ENCODE assay signal across 19 cellular contexts in the genomic region with DNA sequence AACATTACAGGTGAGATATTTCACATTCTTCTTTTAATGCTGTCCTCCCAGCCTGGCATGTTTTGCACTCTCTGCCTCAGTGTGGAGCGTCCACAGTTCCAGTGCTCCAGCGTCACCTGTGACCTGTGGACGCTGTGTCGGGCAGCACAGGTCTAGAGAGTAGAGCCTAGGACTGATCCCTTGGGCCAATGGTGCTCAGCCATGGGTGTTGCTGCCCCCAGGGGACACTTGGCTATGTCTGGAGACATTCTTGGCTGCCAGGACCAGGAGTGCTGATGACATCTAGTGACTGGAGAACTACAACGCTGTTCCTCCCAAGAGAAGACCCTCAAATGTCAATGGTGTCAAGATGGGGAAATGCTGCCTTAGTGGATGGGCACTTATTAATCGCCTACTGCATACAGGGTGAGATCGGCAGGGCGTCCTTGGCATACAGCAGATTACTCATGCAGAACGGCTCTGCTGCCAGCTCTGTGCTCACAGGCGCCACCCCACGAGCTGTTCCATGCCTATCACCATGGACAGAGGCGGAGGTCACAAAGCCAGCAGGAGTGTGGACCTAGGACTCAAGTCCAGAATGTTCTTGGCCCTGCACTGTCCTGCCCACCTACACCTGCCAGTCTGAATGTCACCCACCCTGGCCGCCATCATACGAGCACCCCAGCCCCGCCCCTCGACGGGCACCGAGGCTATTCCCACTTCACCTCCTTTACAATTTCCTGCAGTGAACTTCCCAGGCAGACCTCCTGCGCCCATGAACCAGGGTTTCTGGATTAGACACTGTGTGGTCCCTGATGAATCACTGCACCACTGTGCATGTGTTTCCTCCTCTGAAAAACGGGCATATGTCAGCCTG. TPM values are rescaled to one million over a fixed set of nuclear protein-coding genes. Genes with fewer than 3 reads are reported as not detected.
DNase-seq lines count a peak whose midpoint lies in the region; ATAC-seq, FAIRE-seq and TF ChIP-seq lines count a peak whose summit lies in the region.
"Had no signal": no experiment of that assay in that cellular context is flagged by ENCODE, and none has a peak within 500 bp of the region (broad histone marks: within the 10 kb centered on the region; RNA-seq: fewer than 3 reads in every experiment).

No MANE protein-coding gene starts in this region.

- no peak for TF ChIP-seq POLR2A in endothelial cell of umbilical vein (IDR thresholded peaks at IDR 0.05; ENCODE audit: low read depth, low read length)

- TF ChIP-seq CTCF in endothelial cell of umbilical vein (IDR thresholded peaks at IDR 0.05; ENCODE audit: extremely low read depth in 1 of 2, insufficient read depth in 1 of 2, low read depth in 1 of 2, low read length in 2 of 2): no peak
- no peak for TF ChIP-seq CTCF in osteoblast (IDR thresholded peaks at IDR 0.05; ENCODE audit: extremely low read depth, low read depth, low read length)

- BruUV-seq in endothelial cell of umbilical vein (replicated peaks; lab: Mats Ljungman, UMichigan): no TSS peak

- CTCF ChIA-PET in endothelial cell of umbilical vein (lab: Charles Lee): interaction anchor here (1.5 to 2.0 kb wide), 2 partner anchors 13 to 24 kb away, joined by 7 read pairs; a partner anchor contains a TSS
- CTCF ChIA-PET in activated naive CD4-positive, alpha-beta T cell treated with anti-CD3 and anti-CD28 coated beads, Interleukin-2, amount 10 ng/mL, durations not matched to agents 7 days and 5 days (lab: Charles Lee): no interaction called here

- no peaks in the 10 kb centered on the region for H4K20me1 ChIP-seq in endothelial cell of umbilical vein (replicated peaks; ENCODE audit: control insufficient read depth, extremely low read depth, insufficient read depth, low read length)
- no peaks in the 10 kb centered on the region for H4K20me1 ChIP-seq in osteoblast (ENCODE audit: insufficient read depth, low read length)
- H4K20me1 ChIP-seq: BLaER1 treated with 17β-estradiol and CSF1 and Interleukin-3, amounts not matched to agents 10 nM and 100 nM had no signal

- H3K27me3 ChIP-seq in endothelial cell of umbilical vein (ENCODE audit: control insufficient read depth in 2 of 2, insufficient read depth in 2 of 2, low read length in 2 of 2) (no peaks in the 10 kb centered on the region), osteoblast (ENCODE audit: insufficient read depth, low read length) (peaks cover 2% of the 10 kb centered on the region)
- H3K27me3 ChIP-seq: BLaER1 treated with 17β-estradiol and CSF1 and Interleukin-3, amounts not matched to agents 10 nM and 100 nM had no signal

- H3K4me3 Mint-ChIP-seq in activated naive CD4-positive, alpha-beta T cell treated with anti-CD3 and anti-CD28 coated beads, Interleukin-2, amount 10 ng/mL, durations not matched to agents 7 days and 5 days: no peak overlapping the region

- H3K4me1 Mint-ChIP-seq in activated naive CD4-positive, alpha-beta T cell treated with anti-CD3 and anti-CD28 coated beads, Interleukin-2, amount 10 ng/mL, durations not matched to agents 7 days and 5 days: peaks cover 2% of the 10 kb centered on the region

- no peak overlapping the region for H3K9ac ChIP-seq in endothelial cell of umbilical vein (replicated peaks; ENCODE audit: extremely low read depth, insufficient read depth, low read length)
- H3K9ac ChIP-seq: BLaER1 treated with 17β-estradiol and CSF1 and Interleukin-3, amounts not matched to agents 10 nM and 100 nM; parathyroid adenoma had no signal

- H3K79me2 ChIP-seq in endothelial cell of umbilical vein (ENCODE audit: control insufficient read depth, insufficient read depth, low read length) (no peaks in the 10 kb centered on the region), osteoblast (ENCODE audit: insufficient read depth, low read length) (no peaks in the 10 kb centered on the region)
- H3K79me2 ChIP-seq: parathyroid adenoma had no signal

- intact Hi-C loops in endothelial cell of umbilical vein (cut with micrococcal nuclease): loop anchor here (10.0 kb wide), 1 partner anchor 98 kb away; no protein-coding TSS in a partner anchor

- peaks cover 50% of the 10 kb centered on the region for H3K27me3 Mint-ChIP-seq in activated naive CD4-positive, alpha-beta T cell treated with anti-CD3 and anti-CD28 coated beads, Interleukin-2, amount 10 ng/mL, durations not matched to agents 7 days and 5 days

- no peak overlapping the region for H3K27ac Mint-ChIP-seq in activated naive CD4-positive, alpha-beta T cell treated with anti-CD3 and anti-CD28 coated beads, Interleukin-2, amount 10 ng/mL, durations not matched to agents 7 days and 5 days

- H3K4me2 ChIP-seq in endothelial cell of umbilical vein (ENCODE audit: insufficient read depth, low read length): no peak overlapping the region
- no peak overlapping the region for H3K4me2 ChIP-seq in osteoblast (ENCODE audit: insufficient read depth, low read length)
- H3K4me2 ChIP-seq: BLaER1 treated with 17β-estradiol and CSF1 and Interleukin-3, amounts not matched to agents 10 nM and 100 nM had no signal

- dilution Hi-C loops in endothelial cell of umbilical vein (cut with MboI; ENCODE audit: extremely low pct_ligation_motif_present, low sequenced_read_pairs): no loop called here

- H3K27ac ChIP-seq in endothelial cell of umbilical vein (ENCODE audit: insufficient read depth, low read depth, low read length): no peak overlapping the region
- H3K27ac ChIP-seq in osteoblast (ENCODE audit: low read depth, low read length): no peak overlapping the region
- H3K27ac ChIP-seq: BLaER1 treated with 17β-estradiol and CSF1 and Interleukin-3, amounts not matched to agents 10 nM and 100 nM; parathyroid adenoma had no signal

- POLR2A ChIA-PET in endothelial cell of umbilical vein (lab: Charles Lee): no interaction called here

- peaks cover 18% of the 10 kb centered on the region for H3K36me3 Mint-ChIP-seq in activated naive CD4-positive, alpha-beta T cell treated with anti-CD3 and anti-CD28 coated beads, Interleukin-2, amount 10 ng/mL, durations not matched to agents 7 days and 5 days

- H3K36me3 ChIP-seq in endothelial cell of umbilical vein (ENCODE audit: control insufficient read depth in 2 of 2, extremely low read depth in 1 of 2, insufficient read depth in 2 of 2, low read length in 2 of 2) (no peaks in the 10 kb centered on the region), osteoblast (ENCODE audit: insufficient read depth, low read length) (no peaks in the 10 kb centered on the region)
- H3K36me3 ChIP-seq: BLaER1 treated with 17β-estradiol and CSF1 and Interleukin-3, amounts not matched to agents 10 nM and 100 nM had no signal

- H2AFZ ChIP-seq in endothelial cell of umbilical vein (ENCODE audit: low read depth, low read length) (no peak overlapping the region), osteoblast (ENCODE audit: low read length) (no peak overlapping the region)
- H2AFZ ChIP-seq: parathyroid adenoma had no signal

- H3K9me3 Mint-ChIP-seq in activated naive CD4-positive, alpha-beta T cell treated with anti-CD3 and anti-CD28 coated beads, Interleukin-2, amount 10 ng/mL, durations not matched to agents 7 days and 5 days: peaks cover 21% of the 10 kb centered on the region

- peak; percentile 40 for DNase-seq in EL
- peak; percentile 1 for DNase-seq in OCI-M1 (lab: John Stamatoyannopoulos, UW)
- DNase-seq in endothelial cell of umbilical vein (ENCODE audit: low read depth, low spot score): no peak
- DNase-seq in osteoblast (ENCODE audit: insufficient read length, low spot score, missing footprints): peak; percentile 74
- no peak for DNase-seq in GM03348 (ENCODE audit: low spot score)
- DNase-seq in stimulated activated naive CD4-positive, alpha-beta T cell (lab: John Stamatoyannopoulos, UW): no peak
- no peak for DNase-seq in activated naive CD4-positive, alpha-beta T cell treated with anti-CD3 and anti-CD28 coated beads, Interleukin-2, amount 10 ng/mL, durations not matched to agents 7 days and 5 days
- DNase-seq: activated CD8-positive, alpha-beta memory T cell treated with anti-CD3 and anti-CD28 coated beads, Interleukin-2, amount 50 U/mL, for 4 hours; activated naive CD4-positive, alpha-beta T cell treated with Interleukin-2 at 50 U/mL for 16 hours; DND-41; kidney; NCI-H1105; NCI-H226; stimulated activated CD4-positive, alpha-beta T cell treated with anti-CD3 and anti-CD28 coated beads, Interleukin-12 subunit alpha, Interleukin-12 subunit beta, amount 100 ng/mL, for 4 hours had no signal

- FAIRE-seq in endothelial cell of umbilical vein (lab: Jason Lieb, UNC): peak; percentile 76
- FAIRE-seq: bronchial epithelial cell, kidney had no signal

- H3K9me3 ChIP-seq in endothelial cell of umbilical vein (replicated peaks; ENCODE audit: control insufficient read depth, insufficient read depth, low read length) (peaks cover 6% of the 10 kb centered on the region), osteoblast (ENCODE audit: low read depth, low read length) (no peaks in the 10 kb centered on the region)

- H3K9me1 ChIP-seq in endothelial cell of umbilical vein (replicated peaks; ENCODE audit: control insufficient read depth, extremely low read depth, insufficient read depth, low read length): no peaks in the 10 kb centered on the region

- ATAC-seq in HG03159 (IDR thresholded peaks at IDR 0.05; ENCODE audit: unreplicated experiment): no peak
- ATAC-seq: activated CD4-positive, CD25-positive, alpha-beta regulatory T cell treated with anti-CD3 and anti-CD28 coated beads, Interleukin-2, amount 50 U/mL, for 24 hours had no signal

- no peaks in the 10 kb centered on the region for H3K4me1 ChIP-seq in endothelial cell of umbilical vein (ENCODE audit: control insufficient read depth, extremely low read depth, insufficient read depth, low read length)
- H3K4me1 ChIP-seq in osteoblast (ENCODE audit: insufficient read depth, low read length): peaks cover 8% of the 10 kb centered on the region
- H3K4me1 ChIP-seq: parathyroid adenoma had no signal

- H3K4me3 ChIP-seq in endothelial cell of umbilical vein (replicated peaks in 1 of 3; ENCODE audit: insufficient read depth in 1 of 3, low read depth in 1 of 3, low read length in 3 of 3) (no peak overlapping the region), osteoblast (ENCODE audit: insufficient read depth, low read length) (no peak overlapping the region)
- H3K4me3 ChIP-seq: BLaER1 treated with 17β-estradiol and CSF1 and Interleukin-3, amounts not matched to agents 10 nM and 100 nM had no signal

RNA-seq across cellular contexts. Expression of a gene that starts 13.9 kb away (rescaled TPM):
- total RNA-seq in endothelial cell of umbilical vein: 0.31 and 0.44 TPM in 2 replicates
- polyA plus RNA-seq in endothelial cell of umbilical vein: 0.06 and 0.07 TPM in 2 replicates
- polyA plus RNA-seq in endothelial cell of umbilical vein (2011; cell fraction: cytosol; rRNA removed): 0.03 and 0.04 TPM in 2 replicates
- polyA plus RNA-seq in endothelial cell of umbilical vein (2011; cell fraction: nucleus; rRNA removed): 0.13 and 0.15 TPM in 2 replicates
- 0.11 TPM in 1 of 2 replicates, not detected in the other for polyA plus RNA-seq in endothelial cell of umbilical vein (2012)
- not detected in 2 replicates for polyA minus RNA-seq in endothelial cell of umbilical vein
- not detected for polyA minus RNA-seq in endothelial cell of umbilical vein (2011; cell fraction: cytosol; rRNA and poly(A)+ RNA removed)
- not detected in 2 replicates for polyA minus RNA-seq in endothelial cell of umbilical vein (2011; cell fraction: nucleus; rRNA and poly(A)+ RNA removed)
- total RNA-seq in osteoblast: 0.59 and 0.72 TPM in 2 replicates
- total RNA-seq: bronchial epithelial cell had no signal

RNA-seq across cellular contexts. Expression of a gene that starts 21.6 kb away (rescaled TPM):
- 4.2 and 7.5 TPM in 2 replicates for total RNA-seq in endothelial cell of umbilical vein
- polyA plus RNA-seq in endothelial cell of umbilical vein: 11.8 and 16.8 TPM in 2 replicates
- 2.1 and 5.3 TPM in 2 replicates for polyA plus RNA-seq in endothelial cell of umbilical vein (2011; cell fraction: cytosol; rRNA removed)
- 28.4 and 54.0 TPM in 2 replicates for polyA plus RNA-seq in endothelial cell of umbilical vein (2011; cell fraction: nucleus; rRNA removed)
- 10.5 and 26.0 TPM in 2 replicates for polyA plus RNA-seq in endothelial cell of umbilical vein (2012)
- 8.2 and 9.6 TPM in 2 replicates for polyA minus RNA-seq in endothelial cell of umbilical vein
- not detected for polyA minus RNA-seq in endothelial cell of umbilical vein (2011; cell fraction: cytosol; rRNA and poly(A)+ RNA removed)
- 3.1 and 6.7 TPM in 2 replicates for polyA minus RNA-seq in endothelial cell of umbilical vein (2011; cell fraction: nucleus; rRNA and poly(A)+ RNA removed)
- total RNA-seq in osteoblast: 0.36 and 1.5 TPM in 2 replicates

RNA-seq across cellular contexts. Expression of a gene that starts 24.9 kb away (rescaled TPM):
- 24.0 and 24.7 TPM in 2 replicates for total RNA-seq in endothelial cell of umbilical vein
- 20.9 and 24.2 TPM in 2 replicates for polyA plus RNA-seq in endothelial cell of umbilical vein
- polyA plus RNA-seq in endothelial cell of umbilical vein (2011; cell fraction: cytosol; rRNA removed): 2.5 and 8.3 TPM in 2 replicates
- polyA plus RNA-seq in endothelial cell of umbilical vein (2011; cell fraction: nucleus; rRNA removed): 3.7 and 4.1 TPM in 2 replicates
- polyA plus RNA-seq in endothelial cell of umbilical vein (2012): 3.2 and 7.4 TPM in 2 replicates
- 2.7 and 3.2 TPM in 2 replicates for polyA minus RNA-seq in endothelial cell of umbilical vein
- polyA minus RNA-seq in endothelial cell of umbilical vein (2011; cell fraction: cytosol; rRNA and poly(A)+ RNA removed): 10.3 TPM
- 2.0 and 4.9 TPM in 2 replicates for polyA minus RNA-seq in endothelial cell of umbilical vein (2011; cell fraction: nucleus; rRNA and poly(A)+ RNA removed)
- total RNA-seq in osteoblast: 38.3 and 47.8 TPM in 2 replicates

RNA-seq across cellular contexts. Expression of a gene that starts 49.1 kb away (rescaled TPM):
- 92.9 and 93.2 TPM in 2 replicates for total RNA-seq in endothelial cell of umbilical vein
- 90.4 and 101 TPM in 2 replicates for polyA plus RNA-seq in endothelial cell of umbilical vein
- polyA plus RNA-seq in endothelial cell of umbilical vein (2011; cell fraction: cytosol; rRNA removed): 56.6 and 83.2 TPM in 2 replicates
- polyA plus RNA-seq in endothelial cell of umbilical vein (2011; cell fraction: nucleus; rRNA removed): 47.0 and 48.3 TPM in 2 replicates
- 52.7 and 77.2 TPM in 2 replicates for polyA plus RNA-seq in endothelial cell of umbilical vein (2012)
- polyA minus RNA-seq in endothelial cell of umbilical vein: 36.6 and 42.9 TPM in 2 replicates
- 46.1 TPM for polyA minus RNA-seq in endothelial cell of umbilical vein (2011; cell fraction: cytosol; rRNA and poly(A)+ RNA removed)
- polyA minus RNA-seq in endothelial cell of umbilical vein (2011; cell fraction: nucleus; rRNA and poly(A)+ RNA removed): 12.1 and 26.2 TPM in 2 replicates
- 32.9 and 40.4 TPM in 2 replicates for total RNA-seq in osteoblast

Comparison
In these comparisons a context has a peak if more than half of its experiments do, and no peak if none do; other contexts are left out.
1. DNase-seq: peak in EL (single experiment), OCI-M1 (single experiment) and osteoblast (single experiment); none in endothelial cell of umbilical vein (single experiment), GM03348 (single experiment), stimulated activated naive CD4-positive, alpha-beta T cell (0 of 6) and activated naive CD4-positive, alpha-beta T cell treated with anti-CD3 and anti-CD28 coated beads, Interleukin-2, amount 10 ng/mL, durations not matched to agents 7 days and 5 days (single experiment).